8 cellular contexts compared by ENCODE assay signal in the genomic region with DNA sequence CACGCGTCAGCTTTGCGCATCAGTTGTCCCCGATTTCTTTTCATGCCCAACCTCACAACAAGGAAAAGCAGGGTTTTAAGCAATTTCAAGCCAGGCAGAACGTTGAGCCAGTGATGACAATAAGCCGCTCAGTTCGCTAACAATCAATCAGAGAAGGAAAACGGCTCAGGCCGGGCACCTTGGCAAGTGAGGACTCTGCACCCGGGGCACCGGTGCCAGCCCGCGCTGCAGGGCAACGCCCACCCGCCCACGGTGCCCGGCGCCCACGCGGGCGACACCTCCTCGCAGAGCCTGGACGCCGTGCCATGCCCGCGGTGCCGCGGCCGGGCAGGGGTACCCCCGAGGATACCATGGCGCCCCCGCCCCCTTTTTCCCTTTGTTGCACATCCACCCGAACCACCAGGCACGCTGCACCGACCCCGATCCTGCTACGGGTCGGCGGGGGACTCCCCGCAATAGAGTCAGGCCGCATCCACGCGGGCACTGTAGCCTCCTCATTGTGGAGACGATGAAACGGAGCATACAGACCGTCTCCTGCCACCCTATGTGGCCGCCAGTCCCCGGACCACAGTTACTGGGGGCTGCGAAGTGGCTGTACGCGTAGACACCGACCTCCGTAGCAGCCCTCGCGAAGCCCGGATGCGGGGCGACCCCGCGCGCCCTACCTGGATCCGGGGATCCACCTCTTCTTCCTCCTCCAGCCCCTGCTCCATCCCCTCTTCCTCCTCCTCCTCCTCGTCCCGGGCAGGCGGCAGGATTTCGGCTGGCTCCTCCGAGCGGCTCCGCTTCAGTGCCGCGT. TPM values are rescaled to one million over a fixed set of nuclear protein-coding genes. Genes with fewer than 3 reads are reported as not detected.
DNase-seq lines count a peak whose midpoint lies in the region; ATAC-seq, FAIRE-seq and TF ChIP-seq lines count a peak whose summit lies in the region.
"Had no signal": no experiment of that assay in that cellular context is flagged by ENCODE, and none has a peak within 500 bp of the region (broad histone marks: within the 10 kb centered on the region; RNA-seq: fewer than 3 reads in every experiment).

No MANE protein-coding gene starts in this region.

- no peaks in the 10 kb centered on the region for H3K27me3 ChIP-seq in keratinocyte (ENCODE audit: control insufficient read depth, extremely low read depth, insufficient read depth, low read length)

- peaks cover 6% of the 10 kb centered on the region for H3K4me1 ChIP-seq in keratinocyte (ENCODE audit: control insufficient read depth, extremely low read depth, insufficient read depth, low read length)

- peaks cover 36% of the 10 kb centered on the region for H3K36me3 Mint-ChIP-seq in T-helper 1 cell treated with Interleukin-12 subunit alpha and Interleukin-12 subunit beta and Interleukin-4 antibody, amounts not matched to agents 30 μg/mL and 1 μg/mL, for 36 hours (ENCODE audit: low read depth)
- peaks cover 27% of the 10 kb centered on the region for H3K36me3 Mint-ChIP-seq in brain

- peak overlapping the region; percentile 93 for H3K4me3 Mint-ChIP-seq in T-helper 1 cell treated with Interleukin-12 subunit alpha and Interleukin-12 subunit beta and Interleukin-4 antibody, amounts not matched to agents 30 μg/mL and 1 μg/mL, for 36 hours
- peak overlapping the region; percentile 93 to 98 (median 94) for H3K4me3 Mint-ChIP-seq in brain

- H3K4me1 Mint-ChIP-seq in T-helper 1 cell treated with Interleukin-12 subunit alpha and Interleukin-12 subunit beta and Interleukin-4 antibody, amounts not matched to agents 30 μg/mL and 1 μg/mL, for 36 hours (ENCODE audit: low read depth): peaks cover 60% of the 10 kb centered on the region
- peaks cover 52% of the 10 kb centered on the region for H3K4me1 Mint-ChIP-seq in brain

- H3K27me3 Mint-ChIP-seq in T-helper 1 cell treated with Interleukin-12 subunit alpha and Interleukin-12 subunit beta and Interleukin-4 antibody, amounts not matched to agents 30 μg/mL and 1 μg/mL, for 36 hours (ENCODE audit: low read depth): no peaks in the 10 kb centered on the region
- H3K27me3 Mint-ChIP-seq in brain: peaks cover 35% of the 10 kb centered on the region

- H3K9me3 ChIP-seq in keratinocyte (ENCODE audit: control insufficient read depth, low read depth, low read length): no peaks in the 10 kb centered on the region

- H3K4me2 ChIP-seq in keratinocyte (ENCODE audit: control insufficient read depth, extremely low read depth, insufficient read depth, low read depth, low read length): peak overlapping the region; percentile 92

- H3K4me3 ChIP-seq in keratinocyte (ENCODE audit: control insufficient read depth in 2 of 3, extremely low read depth in 1 of 3, insufficient read depth in 2 of 3, low read depth in 1 of 3, low read length in 3 of 3): peak overlapping the region; percentile 87 to 89 (median 87)

- H4K20me1 ChIP-seq in keratinocyte (ENCODE audit: control insufficient read depth, extremely low read depth, insufficient read depth, low read length): no peaks in the 10 kb centered on the region

- H3K9ac ChIP-seq in keratinocyte (ENCODE audit: control insufficient read depth, extremely low read depth, insufficient read depth, low read length): peak overlapping the region; percentile 70

- dilution Hi-C loops in keratinocyte (cut with MboI; ENCODE audit: extremely low pct_ligation_motif_present, low sequenced_read_pairs): no loop called here

- H3K27ac ChIP-seq in keratinocyte (ENCODE audit: control insufficient read depth, insufficient read depth, low read length): peak overlapping the region; percentile 8

- H3K36me3 ChIP-seq in keratinocyte (ENCODE audit: control insufficient read depth in 2 of 2, extremely low read depth in 1 of 2, insufficient read depth in 2 of 2, low read length in 2 of 2): peaks cover 0 to 1% of the 10 kb centered on the region in 2 experiments

- H3K9me3 Mint-ChIP-seq in T-helper 1 cell treated with Interleukin-12 subunit alpha and Interleukin-12 subunit beta and Interleukin-4 antibody, amounts not matched to agents 30 μg/mL and 1 μg/mL, for 36 hours: no peaks in the 10 kb centered on the region
- H3K9me3 Mint-ChIP-seq in brain: no peaks in the 10 kb centered on the region

- DNase-seq in keratinocyte (ENCODE audit: low read depth, low spot score): no peak
- peak; percentile 15 to 35 for DNase-seq in stimulated activated CD4-positive, alpha-beta T cell treated with anti-CD3 and anti-CD28 coated beads, Interleukin-15, amount 100 ng/mL, for 1 hour (ENCODE audit: low read depth in 1 of 2, low spot score in 1 of 2)
- DNase-seq in NCI-H2107 treated with DMSO at 0.1 percent for 48 hours (lab: John Stamatoyannopoulos, UW; ENCODE audit: unreplicated experiment): no peak

- FAIRE-seq in keratinocyte (lab: Jason Lieb, UNC): no peak
- FAIRE-seq: endometrium had no signal

- peak overlapping the region; percentile 80 for H3K27ac Mint-ChIP-seq in T-helper 1 cell treated with Interleukin-12 subunit alpha and Interleukin-12 subunit beta and Interleukin-4 antibody, amounts not matched to agents 30 μg/mL and 1 μg/mL, for 36 hours
- peak overlapping the region; percentile 84 to 97 (median 95) for H3K27ac Mint-ChIP-seq in brain

- H3K9me1 ChIP-seq in keratinocyte (ENCODE audit: control insufficient read depth, extremely low read depth, insufficient read depth, low read length): no peaks in the 10 kb centered on the region

- peak overlapping the region; percentile 95 for H2AFZ ChIP-seq in keratinocyte (ENCODE audit: control insufficient read depth, low read length)

- TF ChIP-seq CTCF in brain (conservative IDR thresholded peaks at IDR 0.05) (no peak), keratinocyte (optimal IDR thresholded peaks at IDR 0.05 in 1 of 3, IDR thresholded peaks at IDR 0.05 in 1 of 3, conservative IDR thresholded peaks at IDR 0.05 in 1 of 3; ENCODE audit: extremely low read depth in 1 of 3, insufficient read depth in 2 of 3, low read length in 3 of 3) (no peak)

- H3K79me2 ChIP-seq in keratinocyte (ENCODE audit: control insufficient read depth, insufficient read depth, low read length): no peaks in the 10 kb centered on the region

- ATAC-seq in GM18873 (IDR thresholded peaks at IDR 0.05; ENCODE audit: low FRiP score, unreplicated experiment): peak; percentile 12
- ATAC-seq in HG03045 (IDR thresholded peaks at IDR 0.05; ENCODE audit: unreplicated experiment): peak; percentile 37

RNA-seq across cellular contexts. Expression of gene SH3BP5, which starts 0.6 kb away (rescaled TPM):
- polyA plus RNA-seq in brain (ENCODE audit: insufficient read depth, low read depth, low replicate concordance): 48.1 TPM
- 11.7 to 13.4 TPM (median 13.3 TPM) in 3 replicates for polyA plus RNA-seq in keratinocyte
- 20.5 TPM for polyA plus RNA-seq in keratinocyte (2011; ENCODE audit: low read depth)
- polyA plus RNA-seq in keratinocyte (2011; cell fraction: cytosol; rRNA removed): 10.6 and 11.5 TPM in 2 replicates
- 15.7 and 18.3 TPM in 2 replicates for polyA plus RNA-seq in keratinocyte (2011; cell fraction: nucleus; rRNA removed)
- polyA plus RNA-seq in keratinocyte (2012; ENCODE audit: low replicate concordance): 9.6 and 11.0 TPM in 2 replicates
- 3.6 to 8.2 TPM (median 6.9 TPM) in 3 replicates for polyA minus RNA-seq in keratinocyte
- polyA minus RNA-seq in keratinocyte (2011; cell fraction: cytosol; rRNA and poly(A)+ RNA removed): 10.6 TPM
- polyA minus RNA-seq in keratinocyte (2011; cell fraction: nucleus; rRNA and poly(A)+ RNA removed): 5.5 and 7.4 TPM in 2 replicates

Comparison
In these comparisons a context has a peak if more than half of its experiments do, and no peak if none do; other contexts are left out.
1. DNase-seq: peak in stimulated activated CD4-positive, alpha-beta T cell treated with anti-CD3 and anti-CD28 coated beads, Interleukin-15, amount 100 ng/mL, for 1 hour (2 of 2); none in keratinocyte (single experiment) and NCI-H2107 treated with DMSO at 0.1 percent for 48 hours (single experiment).